Comparison of ENCODE assay signal across 14 cellular contexts in genomic region chr5:132102101-132102701, GRCh38. TPM values are rescaled to one million over a fixed set of nuclear protein-coding genes. Genes with fewer than 3 reads are reported as not detected.
DNase-seq lines count a peak whose midpoint lies in the region; ATAC-seq, FAIRE-seq and TF ChIP-seq lines count a peak whose summit lies in the region.
"Had no signal": no experiment of that assay in that cellular context is flagged by ENCODE, and none has a peak within 500 bp of the region (broad histone marks: within the 10 kb centered on the region; RNA-seq: fewer than 3 reads in every experiment).

No MANE protein-coding gene starts in this region.

- no peaks in the 10 kb centered on the region for H3K27me3 Mint-ChIP-seq in CD8-positive, alpha-beta T cell (ENCODE audit: low read depth)
- no peaks in the 10 kb centered on the region for H3K27me3 Mint-ChIP-seq in activated T-helper 17 cell treated with anti-CD3 and anti-CD28 coated beads, Interleukin-2, amount 50 U/mL, for 72 hours

- H3K4me3 ChIP-seq in CD8-positive, alpha-beta T cell (ENCODE audit: low read depth, low read length), result no peak overlapping the region
- H3K4me3 ChIP-seq in muscle layer of duodenum (ENCODE audit: low read depth in 1 of 2, low read length in 2 of 2) (no peak overlapping the region), psoas muscle (no peak overlapping the region)
- H3K4me3 ChIP-seq: HAP-1 had no signal

- no peak overlapping the region for H3K4me3 Mint-ChIP-seq in CD8-positive, alpha-beta T cell
- H3K4me3 Mint-ChIP-seq in activated T-helper 17 cell treated with anti-CD3 and anti-CD28 coated beads, Interleukin-2, amount 50 U/mL, for 72 hours, result peak overlapping the region; percentile 72
- H3K4me3 Mint-ChIP-seq: neural crest cell had no signal

- peaks cover 54% of the 10 kb centered on the region for H3K4me1 ChIP-seq in CD8-positive, alpha-beta T cell (ENCODE audit: insufficient read depth, low read length)
- peaks cover 0 to 5% of the 10 kb centered on the region in 2 donors for H3K4me1 ChIP-seq in muscle layer of duodenum (ENCODE audit: control insufficient read depth in 1 of 2, insufficient read depth in 2 of 2, low read length in 2 of 2)
- H3K4me1 ChIP-seq in psoas muscle, result peaks cover 4% of the 10 kb centered on the region
- H3K4me1 ChIP-seq: HAP-1 had no signal

- FAIRE-seq in RCC 7860 (lab: Jason Lieb, UNC), result no peak
- FAIRE-seq: HTR-8/SVneo had no signal

- intact Hi-C loops in CD8-positive, alpha-beta T cell (cut with DNase I, micrococcal nuclease), result loop anchor here in 1 of 2 experiments (2.0 to 5.0 kb wide), 2 partner anchors 37 to 325 kb away; no protein-coding TSS in a partner anchor
- intact Hi-C loops in psoas muscle (cut with DNase I), result no loop called here

- H3K27me3 ChIP-seq in CD8-positive, alpha-beta T cell (ENCODE audit: insufficient read depth, low read length), result no peaks in the 10 kb centered on the region
- H3K27me3 ChIP-seq in muscle layer of duodenum (ENCODE audit: low read depth, low read length) (no peaks in the 10 kb centered on the region), psoas muscle (ENCODE audit: insufficient read depth in 3 of 3, low read length in 2 of 3) (no peaks in the 10 kb centered on the region)

- no peak overlapping the region for H3K27ac ChIP-seq in CD8-positive, alpha-beta T cell (ENCODE audit: low read depth, low read length)
- H3K27ac ChIP-seq in muscle layer of duodenum (ENCODE audit: low read length) (peak overlapping the region; percentile 11), psoas muscle (no peak overlapping the region)

- no peaks in the 10 kb centered on the region for H3K9me3 ChIP-seq in CD8-positive, alpha-beta T cell (ENCODE audit: low read length)
- H3K9me3 ChIP-seq in muscle layer of duodenum (ENCODE audit: control insufficient read depth in 1 of 2, low read length in 2 of 2), result no peaks in the 10 kb centered on the region
- no peaks in the 10 kb centered on the region for H3K9me3 ChIP-seq in psoas muscle
- H3K9me3 ChIP-seq: HAP-1 had no signal

- CTCF ChIA-PET in CD8-positive, alpha-beta T cell (lab: Charles Lee), result interaction anchor here (1.2 to 1.8 kb wide), 2 partner anchors 37 to 778 kb away, joined by 3 to 8 read pairs; no protein-coding TSS in a partner anchor

- peaks cover 68% of the 10 kb centered on the region for H3K4me1 Mint-ChIP-seq in CD8-positive, alpha-beta T cell (ENCODE audit: low read depth)
- H3K4me1 Mint-ChIP-seq in activated T-helper 17 cell treated with anti-CD3 and anti-CD28 coated beads, Interleukin-2, amount 50 U/mL, for 72 hours, result peaks cover 54% of the 10 kb centered on the region
- H3K4me1 Mint-ChIP-seq: neural crest cell had no signal

- DNase-seq in CD8-positive, alpha-beta T cell, result peak in 4 of 7 experiments; percentile 24 to 44 (median 29)
- peak; percentile 38 for DNase-seq in RCC 7860 (ENCODE audit: low spot score)
- no peak for DNase-seq in erythroblast (lab: John Stamatoyannopoulos, UW)
- DNase-seq in amygdala (lab: John Stamatoyannopoulos, UW), result no peak
- DNase-seq in psoas muscle, result no peak
- no peak for DNase-seq in C1 segment of cervical spinal cord (lab: John Stamatoyannopoulos, UW)
- DNase-seq: COR-L47; effector CD4-positive, alpha-beta T cell; NCI-H526 treated with DMSO at 0.1 percent for 48 hours had no signal

- H3K9me3 Mint-ChIP-seq in CD8-positive, alpha-beta T cell, result no peaks in the 10 kb centered on the region
- H3K9me3 Mint-ChIP-seq in activated T-helper 17 cell treated with anti-CD3 and anti-CD28 coated beads, Interleukin-2, amount 50 U/mL, for 72 hours, result no peaks in the 10 kb centered on the region
- H3K9me3 Mint-ChIP-seq: neural crest cell had no signal

- no peaks in the 10 kb centered on the region for H3K36me3 ChIP-seq in CD8-positive, alpha-beta T cell (ENCODE audit: insufficient read depth, low read length)
- H3K36me3 ChIP-seq in muscle layer of duodenum (ENCODE audit: control insufficient read depth in 1 of 2, insufficient read depth in 2 of 2, low read length in 2 of 2) (no peaks in the 10 kb centered on the region), psoas muscle (ENCODE audit: insufficient read depth in 1 of 2, low read depth in 1 of 2) (no peaks in the 10 kb centered on the region)
- H3K36me3 ChIP-seq: HAP-1 had no signal

- WGBS in psoas muscle, 3 donors, result 86 to 89% (median 87%) methylated on average over 5 of the region's 5 CpGs

- TF ChIP-seq POLR2A in erythroblast (IDR thresholded peaks at IDR 0.05; ENCODE audit: low read length), result no peak

- H3K36me3 Mint-ChIP-seq in CD8-positive, alpha-beta T cell, result no peaks in the 10 kb centered on the region
- H3K36me3 Mint-ChIP-seq in activated T-helper 17 cell treated with anti-CD3 and anti-CD28 coated beads, Interleukin-2, amount 50 U/mL, for 72 hours (ENCODE audit: low read depth), result peaks cover 15% of the 10 kb centered on the region

- peak; percentile 37 for ATAC-seq in CD8-positive, alpha-beta T cell
- ATAC-seq in activated T-helper 17 cell treated with anti-CD3 and anti-CD28 coated beads, Interleukin-2, amount 50 U/mL, for 72 hours (replicated peaks), result peak; percentile 36
- ATAC-seq in psoas muscle, result no peak

- POLR2A ChIA-PET in CD8-positive, alpha-beta T cell (lab: Charles Lee), result interaction anchor here (0.6 to 1.2 kb wide), 2 partner anchors 12 to 34 kb away, joined by 3 read pairs; no protein-coding TSS in a partner anchor

- H3K27ac Mint-ChIP-seq in CD8-positive, alpha-beta T cell, result peak overlapping the region; percentile 83
- peak overlapping the region; percentile 93 for H3K27ac Mint-ChIP-seq in activated T-helper 17 cell treated with anti-CD3 and anti-CD28 coated beads, Interleukin-2, amount 50 U/mL, for 72 hours

- TF ChIP-seq CTCF in CD8-positive, alpha-beta T cell (IDR thresholded peaks at IDR 0.05), result no peak
- TF ChIP-seq CTCF in psoas muscle (IDR thresholded peaks at IDR 0.05), result no peak

RNA-seq across cellular contexts. Expression of gene CSF2, which starts 28.6 kb away (rescaled TPM):
- under 1 TPM in 1 of 2 experiments, not detected in 1; 0.41 TPM for total RNA-seq in CD8-positive, alpha-beta T cell
- 100 to 1,000 TPM in 1 of 2 donors, 10 to 100 TPM in 1; 14.6 to 159 TPM for total RNA-seq in activated T-helper 17 cell treated with anti-CD3 and anti-CD28 coated beads, Interleukin-2, amount 50 U/mL, for 72 hours
- not detected for total RNA-seq in psoas muscle
- under 1 TPM in 1 of 3 donors, not detected in 2; 0.14 TPM for polyA plus RNA-seq in psoas muscle
- total RNA-seq: neural crest cell had no signal

RNA-seq across cellular contexts. Expression of gene IL3, which starts 41.7 kb away (rescaled TPM):
- total RNA-seq in CD8-positive, alpha-beta T cell, result not detected
- total RNA-seq in activated T-helper 17 cell treated with anti-CD3 and anti-CD28 coated beads, Interleukin-2, amount 50 U/mL, for 72 hours, result 1 to 10 TPM in 1 of 2 donors, under 1 TPM in 1; 0.32 to 9.0 TPM
- not detected for total RNA-seq in psoas muscle
- not detected for polyA plus RNA-seq in psoas muscle
- total RNA-seq: neural crest cell had no signal

Comparison
In these comparisons a context has a peak if more than half of its experiments do, and no peak if none do; other contexts are left out.
1. ATAC-seq: peak in CD8-positive, alpha-beta T cell (single experiment) and activated T-helper 17 cell treated with anti-CD3 and anti-CD28 coated beads, Interleukin-2, amount 50 U/mL, for 72 hours (single experiment); none in psoas muscle (0 of 4).
2. DNase-seq: peak in CD8-positive, alpha-beta T cell (4 of 7) and RCC 7860 (single experiment); none in erythroblast (0 of 2), amygdala (0 of 56), psoas muscle (0 of 2) and C1 segment of cervical spinal cord (0 of 14).
3. RNA of gene CSF2, which starts 28.6 kb away (total RNA-seq): 14.6 to 159 TPM in activated T-helper 17 cell treated with anti-CD3 and anti-CD28 coated beads, Interleukin-2, amount 50 U/mL, for 72 hours; 0.41 TPM in CD8-positive, alpha-beta T cell and not detected in psoas muscle; every median in the first group is over 10 times any median in the second.